Comparison of ENCODE assay signal across 1 cellular context in genomic region chr1:43509740-43510375, GRCh38.
A peak's percentile ranks its signal among the peaks of the same experiment; 100 is the strongest.
TF ChIP-seq lines count a peak whose summit lies in the region.

No MANE protein-coding gene starts in this region.

TF ChIP-seq in HCT116, 20 proteins besides CTCF, POLR2A, EP300 and RAD21 (continued from another document):
- TF ChIP-seq MAX (IDR thresholded peaks at IDR 0.05) (no peak; the same call in 1 of the 2 replicates), ATF3 (IDR thresholded peaks at IDR 0.05) (no peak), EZH2 (IDR thresholded peaks at IDR 0.05) (no peak), EZH2phosphoT487 (IDR thresholded peaks at IDR 0.05; ENCODE audit: borderline replicate concordance) (no peak), TCF7L2 (IDR thresholded peaks at IDR 0.05; ENCODE audit: borderline replicate concordance, extremely low read depth, insufficient read depth, insufficient read length) (no peak), FOSL1 (IDR thresholded peaks at IDR 0.05; ENCODE audit: low read depth) (peak; percentile 48)
TF ChIP-seq in HCT116: peak in this region for 5.
